In genomic region chr19:16627194-16627927, GRCh38 we compare ENCODE assay signal across 7 cellular contexts. TPM values are rescaled to one million over a fixed set of nuclear protein-coding genes. Genes with fewer than 3 reads are reported as not detected.
A peak's percentile ranks its signal among the peaks of the same experiment; 100 is the strongest.
DNase-seq lines count a peak whose midpoint lies in the region; ATAC-seq, FAIRE-seq and TF ChIP-seq lines count a peak whose summit lies in the region.

No MANE protein-coding gene starts in this region.

- TF ChIP-seq CTCF in NB4 (IDR thresholded peaks at IDR 0.05; ENCODE audit: low read depth, low read length) (peak; percentile 3), astrocyte of the cerebellum (IDR thresholded peaks at IDR 0.05; ENCODE audit: low read depth, low read length, missing control alignments) (no peak), keratinocyte (optimal IDR thresholded peaks at IDR 0.05 in 1 of 3, IDR thresholded peaks at IDR 0.05 in 1 of 3, conservative IDR thresholded peaks at IDR 0.05 in 1 of 3; ENCODE audit: extremely low read depth in 1 of 3, insufficient read depth in 2 of 3, low read length in 3 of 3) (no peak), stomach (IDR thresholded peaks at IDR 0.05) (no peak)

- no peak overlapping the region for H2AFZ ChIP-seq in keratinocyte (ENCODE audit: control insufficient read depth, low read length)

- H3K36me3 ChIP-seq in keratinocyte (ENCODE audit: control insufficient read depth in 2 of 2, extremely low read depth in 1 of 2, insufficient read depth in 2 of 2, low read length in 2 of 2) = peaks cover 19 to 23% of the 10 kb centered on the region in 2 experiments
- peaks cover 0 to 42% (median 36%) of the 10 kb centered on the region in 4 donors for H3K36me3 ChIP-seq in stomach

- H3K9me1 ChIP-seq in keratinocyte (ENCODE audit: control insufficient read depth, extremely low read depth, insufficient read depth, low read length) = no peaks in the 10 kb centered on the region

- peak overlapping the region; percentile 96 for H3K4me2 ChIP-seq in keratinocyte (ENCODE audit: control insufficient read depth, extremely low read depth, insufficient read depth, low read depth, low read length)

- ATAC-seq in GM21526 (IDR thresholded peaks at IDR 0.05; ENCODE audit: low FRiP score, unreplicated experiment) = peak; percentile 3

- H3K27ac ChIP-seq in keratinocyte (ENCODE audit: control insufficient read depth, insufficient read depth, low read length) = peak overlapping the region; percentile 84
- peak overlapping the region; percentile 79 to 99 (median 98) for H3K27ac ChIP-seq in stomach

- in situ Hi-C loops in astrocyte of the cerebellum (cut with HindIII; ENCODE audit: low sequenced_read_pairs) = no loop called here

- no peak for TF ChIP-seq EP300 in stomach (IDR thresholded peaks at IDR 0.05)

- H3K4me3 ChIP-seq in NB4 (ENCODE audit: low read depth, low read length) = peak overlapping the region; percentile 91
- peak overlapping the region; percentile 97 for H3K4me3 ChIP-seq in astrocyte of the cerebellum (ENCODE audit: low read depth, low read length)
- peak overlapping the region; percentile 80 to 100 (median 96) for H3K4me3 ChIP-seq in keratinocyte (ENCODE audit: control insufficient read depth in 2 of 3, extremely low read depth in 1 of 3, insufficient read depth in 2 of 3, low read depth in 1 of 3, low read length in 3 of 3)
- H3K4me3 ChIP-seq in stomach = peak overlapping the region; percentile 95 to 100 (median 96)

- peaks cover 54% of the 10 kb centered on the region for H3K79me2 ChIP-seq in keratinocyte (ENCODE audit: control insufficient read depth, insufficient read depth, low read length)

- intact Hi-C loops in stomach (cut with DNase I; ENCODE audit: low total_unique reads) = loop anchor here (5.0 kb wide), 1 partner anchor 55 kb away; the partner anchor contains the start of gene SLC35E1

- WGBS in stomach, 5 donors = 0 to 2% (median 1%) methylated on average over 18 to 52 of the region's 52 CpGs

- dilution Hi-C loops in keratinocyte (cut with MboI; ENCODE audit: extremely low pct_ligation_motif_present, low sequenced_read_pairs) = no loop called here

- TF ChIP-seq POLR2A in NB4 (IDR thresholded peaks at IDR 0.05; ENCODE audit: extremely low read depth, insufficient read length) (no peak), stomach (IDR thresholded peaks at IDR 0.05) (no peak)

- no peaks in the 10 kb centered on the region for H3K9me3 ChIP-seq in keratinocyte (ENCODE audit: control insufficient read depth, low read depth, low read length)
- H3K9me3 ChIP-seq in stomach = no peaks in the 10 kb centered on the region

- FAIRE-seq in keratinocyte (lab: Jason Lieb, UNC) = no peak

- H3K9ac ChIP-seq in keratinocyte (ENCODE audit: control insufficient read depth, extremely low read depth, insufficient read depth, low read length) = peak overlapping the region; percentile 97

- DNase-seq in NB4 (ENCODE audit: low read depth) = peak; percentile 55
- DNase-seq in astrocyte of the cerebellum (ENCODE audit: low read depth) = no peak
- DNase-seq in keratinocyte (ENCODE audit: low read depth, low spot score) = no peak
- DNase-seq in stomach = no peak
- no peak for DNase-seq in effector CD4-positive, alpha-beta T cell
- no peak for DNase-seq in NCI-H226

- H4K20me1 ChIP-seq in keratinocyte (ENCODE audit: control insufficient read depth, extremely low read depth, insufficient read depth, low read length) = peaks cover 17% of the 10 kb centered on the region

- H3K4me1 ChIP-seq in keratinocyte (ENCODE audit: control insufficient read depth, extremely low read depth, insufficient read depth, low read length) (peaks cover 17% of the 10 kb centered on the region), stomach (peaks cover 33 to 54% (median 45%) of the 10 kb centered on the region in 4 donors)

- H3K27me3 ChIP-seq in keratinocyte (ENCODE audit: control insufficient read depth, extremely low read depth, insufficient read depth, low read length) = no peaks in the 10 kb centered on the region
- no peaks in the 10 kb centered on the region for H3K27me3 ChIP-seq in stomach

RNA-seq across cellular contexts. Expression of gene MED26, which starts 0.6 kb away (rescaled TPM):
- polyA plus RNA-seq in keratinocyte = 4.7 to 5.9 TPM (median 4.9 TPM) in 3 replicates
- polyA plus RNA-seq in keratinocyte (2011; ENCODE audit: low read depth) = 5.0 TPM
- 3.6 and 4.1 TPM in 2 replicates for polyA plus RNA-seq in keratinocyte (2011; cell fraction: cytosol; rRNA removed)
- polyA plus RNA-seq in keratinocyte (2011; cell fraction: nucleus; rRNA removed) = 9.6 and 9.7 TPM in 2 replicates
- 5.3 and 7.2 TPM in 2 replicates for polyA plus RNA-seq in keratinocyte (2012; ENCODE audit: low replicate concordance)
- 5.8 to 8.5 TPM (median 6.7 TPM) in 3 replicates for polyA minus RNA-seq in keratinocyte
- 13.0 TPM for polyA minus RNA-seq in keratinocyte (2011; cell fraction: cytosol; rRNA and poly(A)+ RNA removed)
- 9.2 and 10.4 TPM in 2 replicates for polyA minus RNA-seq in keratinocyte (2011; cell fraction: nucleus; rRNA and poly(A)+ RNA removed)
- 10 to 100 TPM in 2 of 5 donors, 1 to 10 TPM in 2, under 1 TPM in 1; 0.58 to 41.7 (median 6.2) TPM for total RNA-seq in stomach
- polyA plus RNA-seq in stomach = 1 to 10 TPM; 2.9 to 4.8 (median 3.8) TPM

RNA-seq across cellular contexts. Expression of gene SMIM7, which starts 32.6 kb away (rescaled TPM):
- 69.2 to 79.1 TPM (median 76.8 TPM) in 3 replicates for polyA plus RNA-seq in keratinocyte
- polyA plus RNA-seq in keratinocyte (2011; ENCODE audit: low read depth) = 18.2 TPM
- 63.2 and 87.4 TPM in 2 replicates for polyA plus RNA-seq in keratinocyte (2011; cell fraction: cytosol; rRNA removed)
- polyA plus RNA-seq in keratinocyte (2011; cell fraction: nucleus; rRNA removed) = 55.9 and 56.7 TPM in 2 replicates
- polyA plus RNA-seq in keratinocyte (2012; ENCODE audit: low replicate concordance) = 56.9 and 58.6 TPM in 2 replicates
- 13.4 to 40.7 TPM (median 39.5 TPM) in 3 replicates for polyA minus RNA-seq in keratinocyte
- polyA minus RNA-seq in keratinocyte (2011; cell fraction: cytosol; rRNA and poly(A)+ RNA removed) = 32.4 TPM
- 27.5 and 42.9 TPM in 2 replicates for polyA minus RNA-seq in keratinocyte (2011; cell fraction: nucleus; rRNA and poly(A)+ RNA removed)
- total RNA-seq in stomach = 100 to 1,000 TPM in 2 of 5 donors, 10 to 100 TPM in 3; 35.9 to 224 (median 93.4) TPM
- polyA plus RNA-seq in stomach = 100 to 1,000 TPM in 1 of 3 donors, 10 to 100 TPM in 2; 78.3 to 106 (median 83.0) TPM

RNA-seq across cellular contexts. Expression of gene TMEM38A, which starts 33.6 kb away (rescaled TPM):
- 2.5 to 4.6 TPM (median 3.3 TPM) in 3 replicates for polyA plus RNA-seq in keratinocyte
- 0.99 TPM for polyA plus RNA-seq in keratinocyte (2011; ENCODE audit: low read depth)
- polyA plus RNA-seq in keratinocyte (2011; cell fraction: cytosol; rRNA removed) = 3.6 and 3.8 TPM in 2 replicates
- polyA plus RNA-seq in keratinocyte (2011; cell fraction: nucleus; rRNA removed) = 3.0 and 4.6 TPM in 2 replicates
- 2.4 and 2.5 TPM in 2 replicates for polyA plus RNA-seq in keratinocyte (2012; ENCODE audit: low replicate concordance)
- 6.8 to 10.7 TPM (median 6.9 TPM) in 3 replicates for polyA minus RNA-seq in keratinocyte
- 6.1 TPM for polyA minus RNA-seq in keratinocyte (2011; cell fraction: cytosol; rRNA and poly(A)+ RNA removed)
- 1.8 and 3.6 TPM in 2 replicates for polyA minus RNA-seq in keratinocyte (2011; cell fraction: nucleus; rRNA and poly(A)+ RNA removed)
- total RNA-seq in stomach = 10 to 100 TPM in 2 of 5 donors, 1 to 10 TPM in 2, under 1 TPM in 1; 0.58 to 69.4 (median 8.9) TPM
- polyA plus RNA-seq in stomach = 10 to 100 TPM in 1 of 3 donors, 1 to 10 TPM in 2; 5.2 to 13.6 (median 6.3) TPM

RNA-seq across cellular contexts. Expression of gene SLC35E1, which starts 55.1 kb away (rescaled TPM):
- 30.3 to 42.0 TPM (median 39.1 TPM) in 3 replicates for polyA plus RNA-seq in keratinocyte
- polyA plus RNA-seq in keratinocyte (2011; ENCODE audit: low read depth) = 17.8 TPM
- 28.7 and 32.6 TPM in 2 replicates for polyA plus RNA-seq in keratinocyte (2011; cell fraction: cytosol; rRNA removed)
- 56.4 and 59.8 TPM in 2 replicates for polyA plus RNA-seq in keratinocyte (2011; cell fraction: nucleus; rRNA removed)
- polyA plus RNA-seq in keratinocyte (2012; ENCODE audit: low replicate concordance) = 38.9 and 39.4 TPM in 2 replicates
- 81.4 to 109 TPM (median 105 TPM) in 3 replicates for polyA minus RNA-seq in keratinocyte
- polyA minus RNA-seq in keratinocyte (2011; cell fraction: cytosol; rRNA and poly(A)+ RNA removed) = 59.9 TPM
- 50.9 and 66.0 TPM in 2 replicates for polyA minus RNA-seq in keratinocyte (2011; cell fraction: nucleus; rRNA and poly(A)+ RNA removed)
- total RNA-seq in stomach = 10 to 100 TPM; 18.3 to 63.7 (median 52.5) TPM
- polyA plus RNA-seq in stomach = 10 to 100 TPM; 16.2 to 21.7 (median 16.8) TPM
